ENCODE assay signal across 15 cellular contexts in the genomic region with DNA sequence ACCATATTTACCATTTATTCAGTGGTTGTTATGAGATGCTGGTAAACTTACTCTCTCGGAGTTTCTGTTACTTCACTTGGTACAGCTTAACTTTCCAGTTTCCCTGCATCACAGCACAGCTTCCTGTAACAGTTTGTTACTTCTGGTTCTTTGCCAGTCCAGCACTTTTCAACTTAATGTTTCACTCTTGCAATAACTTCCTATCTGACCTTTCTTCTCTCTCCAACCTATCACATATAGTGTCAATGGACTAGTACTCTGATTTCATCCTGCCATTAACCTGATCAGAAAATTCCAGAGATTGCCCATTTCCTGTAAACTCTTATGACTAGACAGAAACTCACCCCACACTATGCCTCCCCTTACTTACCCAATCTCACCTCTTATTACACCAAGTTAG. TPM values are rescaled to one million over a fixed set of nuclear protein-coding genes. Genes with fewer than 3 reads are reported as not detected.
A peak's percentile ranks its signal among the peaks of the same experiment; 100 is the strongest.
DNase-seq lines count a peak whose midpoint lies in the region; ATAC-seq, FAIRE-seq and TF ChIP-seq lines count a peak whose summit lies in the region.
"Had no signal": no experiment of that assay in that cellular context is flagged by ENCODE, and none has a peak within 500 bp of the region (broad histone marks: within the 10 kb centered on the region; RNA-seq: fewer than 3 reads in every experiment).

No MANE protein-coding gene starts in this region.

- H3K27ac Mint-ChIP-seq in activated CD4-positive, alpha-beta T cell treated with anti-CD3 and anti-CD28 coated beads for 36 hours, result no peak overlapping the region
- H3K27ac Mint-ChIP-seq in activated CD4-positive, alpha-beta T cell treated with anti-CD3 and anti-CD28 coated beads, Interleukin-2, amount 10 ng/mL, durations not matched to agents 7 days and 5 days, result no peak overlapping the region
- H3K27ac Mint-ChIP-seq: naive thymus-derived CD8-positive, alpha-beta T cell had no signal

- no peak for TF ChIP-seq POLR2A in H54 (IDR thresholded peaks at IDR 0.05; ENCODE audit: low read depth, low read length)

- CTCF ChIA-PET in activated CD4-positive, alpha-beta T cell treated with anti-CD3 and anti-CD28 coated beads for 36 hours (lab: Charles Lee), result interaction anchor here (0.8 to 1.6 kb wide), 3 partner anchors 11 to 43 kb away, joined by 3 to 4 read pairs (median 3); no protein-coding TSS in a partner anchor
- CTCF ChIA-PET in activated CD4-positive, alpha-beta T cell treated with anti-CD3 and anti-CD28 coated beads, Interleukin-2, amount 10 ng/mL, durations not matched to agents 7 days and 5 days (lab: Charles Lee), result interaction anchor here (1.0 to 1.2 kb wide), 3 partner anchors 10 to 44 kb away, joined by 3 read pairs; no protein-coding TSS in a partner anchor

- peak; percentile 69 for FAIRE-seq in H54 (lab: Jason Lieb, UNC)
- FAIRE-seq: HTR-8/SVneo, keratinocyte had no signal

- H3K27me3 Mint-ChIP-seq in activated CD4-positive, alpha-beta T cell treated with anti-CD3 and anti-CD28 coated beads for 36 hours, result peaks cover 7% of the 10 kb centered on the region
- peaks cover 7% of the 10 kb centered on the region for H3K27me3 Mint-ChIP-seq in activated CD4-positive, alpha-beta T cell treated with anti-CD3 and anti-CD28 coated beads, Interleukin-2, amount 10 ng/mL, durations not matched to agents 7 days and 5 days

- no peak overlapping the region for H3K4me3 Mint-ChIP-seq in activated CD4-positive, alpha-beta T cell treated with anti-CD3 and anti-CD28 coated beads for 36 hours
- H3K4me3 Mint-ChIP-seq in activated CD4-positive, alpha-beta T cell treated with anti-CD3 and anti-CD28 coated beads, Interleukin-2, amount 10 ng/mL, durations not matched to agents 7 days and 5 days, result no peak overlapping the region
- H3K4me3 Mint-ChIP-seq: activated naive CD4-positive, alpha-beta T cell treated with anti-CD3 and anti-CD28 coated beads, Interleukin-2, amount 50 U/mL, for 24 hours; naive thymus-derived CD8-positive, alpha-beta T cell had no signal

- no peak for ATAC-seq in activated CD4-positive, alpha-beta T cell treated with anti-CD3 and anti-CD28 coated beads for 36 hours
- no peak for ATAC-seq in HG03280 (IDR thresholded peaks at IDR 0.05; ENCODE audit: unreplicated experiment)
- ATAC-seq: naive thymus-derived CD8-positive, alpha-beta T cell had no signal

- peaks cover 1% of the 10 kb centered on the region for H3K36me3 Mint-ChIP-seq in activated CD4-positive, alpha-beta T cell treated with anti-CD3 and anti-CD28 coated beads for 36 hours (ENCODE audit: low read depth)
- peaks cover 4% of the 10 kb centered on the region for H3K36me3 Mint-ChIP-seq in activated CD4-positive, alpha-beta T cell treated with anti-CD3 and anti-CD28 coated beads, Interleukin-2, amount 10 ng/mL, durations not matched to agents 7 days and 5 days (ENCODE audit: low read depth)
- H3K36me3 Mint-ChIP-seq: activated naive CD4-positive, alpha-beta T cell treated with anti-CD3 and anti-CD28 coated beads, Interleukin-2, amount 50 U/mL, for 24 hours; naive thymus-derived CD8-positive, alpha-beta T cell had no signal

- POLR2A ChIA-PET in activated CD4-positive, alpha-beta T cell treated with anti-CD3 and anti-CD28 coated beads for 36 hours (lab: Charles Lee), result no interaction called here
- POLR2A ChIA-PET in activated CD4-positive, alpha-beta T cell treated with anti-CD3 and anti-CD28 coated beads, Interleukin-2, amount 10 ng/mL, durations not matched to agents 7 days and 5 days (lab: Charles Lee), result interaction anchor here (0.6 kb wide), 1 partner anchor 68 kb away, joined by 7 read pairs; no protein-coding TSS in a partner anchor

- no peaks in the 10 kb centered on the region for H3K9me3 Mint-ChIP-seq in activated CD4-positive, alpha-beta T cell treated with anti-CD3 and anti-CD28 coated beads for 36 hours (ENCODE audit: low read depth)
- no peaks in the 10 kb centered on the region for H3K9me3 Mint-ChIP-seq in activated CD4-positive, alpha-beta T cell treated with anti-CD3 and anti-CD28 coated beads, Interleukin-2, amount 10 ng/mL, durations not matched to agents 7 days and 5 days
- H3K9me3 Mint-ChIP-seq: activated naive CD4-positive, alpha-beta T cell treated with anti-CD3 and anti-CD28 coated beads, Interleukin-2, amount 50 U/mL, for 24 hours; naive thymus-derived CD8-positive, alpha-beta T cell had no signal

- intact Hi-C loops in activated CD4-positive, alpha-beta T cell treated with anti-CD3 and anti-CD28 coated beads for 36 hours (cut with DNase I, micrococcal nuclease), result no loop called here

- DNase-seq in activated CD4-positive, alpha-beta T cell treated with anti-CD3 and anti-CD28 coated beads for 36 hours, result peak; percentile 14
- DNase-seq in activated CD4-positive, alpha-beta T cell treated with anti-CD3 and anti-CD28 coated beads, Interleukin-2, amount 10 ng/mL, durations not matched to agents 7 days and 5 days, result no peak
- DNase-seq in H54 (ENCODE audit: insufficient read length, low spot score), result no peak
- DNase-seq in NOMO-1 treated with DMSO at 0.1 percent for 48 hours (lab: John Stamatoyannopoulos, UW; ENCODE audit: unreplicated experiment), result peak; percentile 39
- peak; percentile 59 for DNase-seq in renal cortical epithelial cell (ENCODE audit: low read depth)
- DNase-seq in mesenteric fat pad (ENCODE audit: low spot score), result no peak
- no peak for DNase-seq in SW480 (ENCODE audit: low spot score)
- DNase-seq: DND-41; naive thymus-derived CD8-positive, alpha-beta T cell; NCI-H146; upper lobe of left lung had no signal

- peaks cover 2% of the 10 kb centered on the region for H3K4me1 Mint-ChIP-seq in activated CD4-positive, alpha-beta T cell treated with anti-CD3 and anti-CD28 coated beads for 36 hours
- H3K4me1 Mint-ChIP-seq in activated CD4-positive, alpha-beta T cell treated with anti-CD3 and anti-CD28 coated beads, Interleukin-2, amount 10 ng/mL, durations not matched to agents 7 days and 5 days, result peaks cover 6% of the 10 kb centered on the region

RNA-seq across cellular contexts. Expression of a gene that starts 3.9 kb away (rescaled TPM):
- total RNA-seq in activated CD4-positive, alpha-beta T cell treated with anti-CD3 and anti-CD28 coated beads for 36 hours, result 10 to 100 TPM; 64.6 to 86.7 TPM
- 100 to 1,000 TPM; 104 to 105 TPM for total RNA-seq in activated CD4-positive, alpha-beta T cell treated with anti-CD3 and anti-CD28 coated beads, Interleukin-2, amount 10 ng/mL, durations not matched to agents 7 days and 5 days
- total RNA-seq in renal cortical epithelial cell, result 59.9 and 69.8 TPM in 2 replicates
- 82.5 TPM for total RNA-seq in mesenteric fat pad

Comparison
In these comparisons a context has a peak if more than half of its experiments do, and no peak if none do; other contexts are left out.
1. DNase-seq: peak in activated CD4-positive, alpha-beta T cell treated with anti-CD3 and anti-CD28 coated beads for 36 hours (single experiment), NOMO-1 treated with DMSO at 0.1 percent for 48 hours (single experiment) and renal cortical epithelial cell (single experiment); none in activated CD4-positive, alpha-beta T cell treated with anti-CD3 and anti-CD28 coated beads, Interleukin-2, amount 10 ng/mL, durations not matched to agents 7 days and 5 days (single experiment), H54 (single experiment), mesenteric fat pad (single experiment) and SW480 (single experiment).